1 cellular context compared by ENCODE assay signal in genomic region chr2:135547311-135547710, GRCh38.
TF ChIP-seq lines count a peak whose summit lies in the region.

No MANE protein-coding gene starts in this region.

TF ChIP-seq in HepG2, 621 proteins besides CTCF, POLR2A, EP300 and RAD21 (continued from another document):
- TF ChIP-seq ZNF687 (CRISPR knock-in tag; IDR thresholded peaks at IDR 0.05) (no peak), ZFP36 (IDR thresholded peaks at IDR 0.05; ENCODE audit: borderline replicate concordance, low read depth, low read length, partially characterized antibody) (no peak), MAFF (IDR thresholded peaks at IDR 0.05; ENCODE audit: low read depth, low read length) (peak; percentile 83), TERF1 (CRISPR knock-in tag; IDR thresholded peaks at IDR 0.05) (no peak), CEBPB (IDR thresholded peaks at IDR 0.05; ENCODE audit: borderline replicate concordance, low read depth, low read length) (no peak), THAP8 (CRISPR knock-in tag; IDR thresholded peaks at IDR 0.05; ENCODE audit: borderline replicate concordance) (no peak), ZNF333 (CRISPR knock-in tag; IDR thresholded peaks at IDR 0.05; ENCODE audit: borderline replicate concordance) (no peak)
